31 cellular contexts compared by ENCODE assay signal in the genomic region with DNA sequence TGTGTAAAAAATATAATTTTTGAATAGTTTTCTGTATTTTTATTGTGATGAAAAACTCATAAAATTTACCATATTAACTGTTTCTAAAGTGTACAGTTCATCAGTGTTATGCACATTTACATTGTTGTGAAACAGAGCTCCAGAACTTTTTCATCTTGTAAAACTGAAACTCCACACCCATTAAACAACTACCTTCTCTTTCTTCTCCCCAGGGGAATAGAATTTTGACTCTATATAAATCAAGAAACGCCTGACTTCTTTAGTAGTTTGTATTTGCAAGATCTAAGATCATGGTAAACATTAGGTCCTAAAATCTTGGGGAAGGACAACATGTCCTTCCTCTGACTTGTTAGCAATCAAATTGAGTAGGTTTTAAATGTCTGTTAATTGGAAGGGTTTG. TPM values are rescaled to one million over a fixed set of nuclear protein-coding genes. Genes with fewer than 3 reads are reported as not detected.
"Had no signal": no experiment of that assay in that cellular context is flagged by ENCODE, and none has a peak within 500 bp of the region (broad histone marks: within the 10 kb centered on the region; RNA-seq: fewer than 3 reads in every experiment).

No MANE protein-coding gene starts in this region.

- H3K27ac ChIP-seq: coronary artery, dorsolateral prefrontal cortex, epithelial cell of prostate, esophagus squamous epithelium, gastrocnemius medialis, heart right ventricle, left lung, lower lobe of right lung had no signal

- H3K9me3 ChIP-seq: esophagus squamous epithelium, gastrocnemius medialis, heart right ventricle, left lung, lower lobe of right lung, mucosa of descending colon had no signal

- ATAC-seq: esophagus mucosa, gastrocnemius medialis, heart right ventricle, left cardiac atrium, left lung, left ventricle myocardium superior, lower lobe of right lung, mucosa of descending colon had no signal

- H3K4me1 ChIP-seq: esophagus squamous epithelium had no signal

- FAIRE-seq: colon had no signal

- H3K4me3 ChIP-seq: coronary artery, dorsolateral prefrontal cortex, esophagus squamous epithelium, gastrocnemius medialis, heart right ventricle, left lung, lower lobe of right lung, mucosa of descending colon had no signal

- H3K27me3 ChIP-seq: gastrocnemius medialis, left lung had no signal

- H3K36me3 ChIP-seq: esophagus squamous epithelium, gastrocnemius medialis, heart right ventricle, left lung, lower lobe of right lung had no signal

- DNase-seq: dermis blood vessel endothelial cell; dorsolateral prefrontal cortex; effector CD4-positive, alpha-beta T cell; effector memory CD4-positive, alpha-beta T cell; erythroblast; esophagus squamous epithelium; foreskin fibroblast; foreskin melanocyte; gastrocnemius medialis; glutamatergic neuron; heart right ventricle; hippocampal formation; islet precursor cell; left cardiac atrium; left lung; left ventricle myocardium superior; lower lobe of right lung; mesenchymal stem cell; mucosa of descending colon; naive B cell had no signal

RNA-seq across cellular contexts. Expression of gene ANKRD66, which starts 9.1 kb away (rescaled TPM):
- total RNA-seq: dermis blood vessel endothelial cell, esophagus mucosa, esophagus squamous epithelium, gastrocnemius medialis, glomerular endothelial cell, heart right ventricle, kidney epithelial cell, left cardiac atrium, left ventricle myocardium superior, lower leg skin, lung microvascular endothelial cell, mesenteric fat pad, mesothelial cell of epicardium, mucosa of descending colon, myocyte had no signal
- polyA plus RNA-seq: heart right ventricle had no signal

RNA-seq across cellular contexts. Expression of gene PLA2G7, which starts 20.7 kb away (rescaled TPM):
- total RNA-seq: dermis blood vessel endothelial cell, gastrocnemius medialis, glomerular endothelial cell, lung microvascular endothelial cell, myocyte had no signal

RNA-seq across cellular contexts. Expression of gene MEP1A, which starts 37.3 kb away (rescaled TPM):
- total RNA-seq: dermis blood vessel endothelial cell, esophagus mucosa, glomerular endothelial cell, heart right ventricle, kidney epithelial cell, left cardiac atrium, left lung, left ventricle myocardium superior, lower leg skin, lung microvascular endothelial cell, mesothelial cell of epicardium, myocyte had no signal
- polyA plus RNA-seq: heart right ventricle had no signal
